ENCODE assay signal across 8 cellular contexts in the genomic region with DNA sequence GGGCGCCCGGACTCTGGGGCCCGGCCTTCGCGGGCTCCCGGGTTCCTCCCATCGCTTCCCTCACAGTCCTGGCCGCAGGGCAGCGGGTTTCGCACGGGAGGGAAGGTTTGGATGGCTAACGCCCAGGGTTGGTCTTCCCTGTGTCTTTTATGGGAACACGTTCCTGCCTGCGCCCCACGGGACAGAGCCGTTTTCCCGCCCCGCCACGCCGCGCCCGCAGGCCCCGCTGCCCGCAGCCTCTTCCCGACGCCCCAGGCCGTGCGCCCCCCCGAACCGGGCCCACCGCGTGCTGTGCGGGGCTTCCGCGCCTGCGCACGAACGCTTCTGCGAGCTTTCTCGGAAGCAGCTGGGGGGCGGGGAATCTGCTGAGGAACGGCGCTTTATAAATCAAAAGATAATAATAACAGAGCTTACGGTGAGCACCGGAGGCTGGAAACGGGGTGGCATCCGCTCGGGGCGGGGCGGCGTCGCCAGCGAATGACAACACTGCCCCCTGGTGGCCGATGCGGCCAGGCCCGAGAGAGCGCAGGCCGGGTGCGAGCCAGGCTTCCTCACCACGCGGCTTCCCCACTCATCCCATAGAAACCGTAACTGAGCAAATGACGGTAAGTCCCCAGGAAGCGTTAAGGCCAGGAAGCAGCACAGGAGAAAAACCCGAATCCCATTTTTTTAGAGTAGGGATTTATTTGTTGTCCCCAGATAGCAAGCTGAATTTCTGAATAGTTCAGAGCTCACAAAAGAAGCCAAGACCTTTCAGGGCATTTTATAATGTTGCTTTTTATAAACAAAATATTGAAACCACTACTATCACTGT.
A peak's percentile ranks its signal among the peaks of the same experiment; 100 is the strongest.
DNase-seq lines count a peak whose midpoint lies in the region; ATAC-seq and TF ChIP-seq lines count a peak whose summit lies in the region.

No MANE protein-coding gene starts in this region.

- peak; percentile 98 for TF ChIP-seq CTCF in RWPE2 (IDR thresholded peaks at IDR 0.05; ENCODE audit: poor library complexity, severe bottlenecking)
- TF ChIP-seq CTCF in foreskin keratinocyte (conservative IDR thresholded peaks at IDR 0.05) = peak; percentile 100
- peak; percentile 100 for TF ChIP-seq CTCF in neural crest cell (conservative IDR thresholded peaks at IDR 0.05)

- no peaks in the 10 kb centered on the region for H3K36me3 ChIP-seq in CD4-positive, alpha-beta memory T cell (ENCODE audit: insufficient read depth, low read length)
- H3K36me3 ChIP-seq in RWPE2 (ENCODE audit: low read depth) = no peaks in the 10 kb centered on the region

- DNase-seq in CD4-positive, alpha-beta memory T cell = peak; percentile 65 to 77 (median 75)
- DNase-seq in Kasumi-1 (lab: John Stamatoyannopoulos, UW) (peak; percentile 85 to 87), RWPE2 (ENCODE audit: low spot score) (peak; percentile 75), activated gamma-delta T cell (lab: John Stamatoyannopoulos, UW) (peak; percentile 38), foreskin keratinocyte (peak; percentile 44 to 74), neural crest cell (ENCODE audit: low read depth, low spot score) (peak; percentile 91)

- no peak overlapping the region for H3K27ac ChIP-seq in CD4-positive, alpha-beta memory T cell (ENCODE audit: low read depth, low read length)
- H3K27ac ChIP-seq in RWPE2 (ENCODE audit: poor library complexity, severe bottlenecking) (no peak overlapping the region), foreskin keratinocyte (peak overlapping the region; percentile 77)

- no peaks in the 10 kb centered on the region for H3K36me3 Mint-ChIP-seq in CD4-positive, alpha-beta memory T cell
- H3K36me3 Mint-ChIP-seq in neural crest cell (ENCODE audit: low read depth) = no peaks in the 10 kb centered on the region
- H3K36me3 Mint-ChIP-seq in stimulated activated naive CD8-positive, alpha-beta T cell treated with anti-CD3 and anti-CD28 coated beads, Interleukin-15, Interleukin-2, amounts not matched to agents 100 ng/mL and 50 ng/mL, for 24 hours (ENCODE audit: low read depth) = no peaks in the 10 kb centered on the region

- peak overlapping the region; percentile 43 to 85 (median 67) for H3K4me3 Mint-ChIP-seq in CD4-positive, alpha-beta memory T cell
- peak overlapping the region; percentile 77 for H3K4me3 Mint-ChIP-seq in neural crest cell
- H3K4me3 Mint-ChIP-seq in stimulated activated naive CD8-positive, alpha-beta T cell treated with anti-CD3 and anti-CD28 coated beads, Interleukin-15, Interleukin-2, amounts not matched to agents 100 ng/mL and 50 ng/mL, for 24 hours = peak overlapping the region; percentile 62

- H3K4me3 ChIP-seq in CD4-positive, alpha-beta memory T cell (ENCODE audit: low read length in 2 of 2) = peak overlapping the region in 1 of 2 donors; percentile 49
- H3K4me3 ChIP-seq in RWPE2 (ENCODE audit: severe bottlenecking) = peak overlapping the region; percentile 31

- peaks cover 0 to 6% (median 4%) of the 10 kb centered on the region in 4 donors for H3K4me1 Mint-ChIP-seq in CD4-positive, alpha-beta memory T cell
- H3K4me1 Mint-ChIP-seq in neural crest cell = no peaks in the 10 kb centered on the region
- H3K4me1 Mint-ChIP-seq in stimulated activated naive CD8-positive, alpha-beta T cell treated with anti-CD3 and anti-CD28 coated beads, Interleukin-15, Interleukin-2, amounts not matched to agents 100 ng/mL and 50 ng/mL, for 24 hours (ENCODE audit: low read depth) = peaks cover 12% of the 10 kb centered on the region

- no peaks in the 10 kb centered on the region for H3K9me3 ChIP-seq in CD4-positive, alpha-beta memory T cell (ENCODE audit: control insufficient read depth in 1 of 2, low read length in 2 of 2)
- no peaks in the 10 kb centered on the region for H3K9me3 ChIP-seq in RWPE2 (ENCODE audit: severe bottlenecking)

- CTCF ChIA-PET in CD4-positive, alpha-beta memory T cell (lab: Charles Lee; ENCODE audit: partially characterized antibody) = interaction anchor here (0.6 to 7.1 kb wide), 50 partner anchors 9 to 1299 kb away, joined by 3 to 216 read pairs (median 4); no protein-coding TSS in a partner anchor

- intact Hi-C loops in CD4-positive, alpha-beta memory T cell (cut with micrococcal nuclease) = loop anchor here (1.0 to 5.0 kb wide), 5 partner anchors 187 to 1038 kb away; no protein-coding TSS in a partner anchor

- H3K27me3 ChIP-seq in CD4-positive, alpha-beta memory T cell (ENCODE audit: insufficient read depth, low read length) = no peaks in the 10 kb centered on the region
- H3K27me3 ChIP-seq in RWPE2 (ENCODE audit: insufficient read depth, poor library complexity, severe bottlenecking) = no peaks in the 10 kb centered on the region
- H3K27me3 ChIP-seq in foreskin keratinocyte = no peaks in the 10 kb centered on the region

- POLR2A ChIA-PET in CD4-positive, alpha-beta memory T cell (lab: Charles Lee; ENCODE audit: partially characterized antibody) = interaction anchor here (0.6 to 2.4 kb wide), 4 partner anchors 1028 to 1042 kb away, joined by 3 to 7 read pairs (median 3); no protein-coding TSS in a partner anchor

- H3K4me1 ChIP-seq in CD4-positive, alpha-beta memory T cell (ENCODE audit: insufficient read depth, low read length) = no peaks in the 10 kb centered on the region
- H3K4me1 ChIP-seq in RWPE2 (ENCODE audit: insufficient read depth, poor library complexity, severe bottlenecking) (peaks cover 22% of the 10 kb centered on the region), foreskin keratinocyte (peaks cover 8% of the 10 kb centered on the region)

- H3K27ac Mint-ChIP-seq in CD4-positive, alpha-beta memory T cell = peak overlapping the region in 1 of 7 donors; percentile 30
- no peak overlapping the region for H3K27ac Mint-ChIP-seq in neural crest cell (ENCODE audit: unreplicated experiment)
- H3K27ac Mint-ChIP-seq in stimulated activated naive CD8-positive, alpha-beta T cell treated with anti-CD3 and anti-CD28 coated beads, Interleukin-15, Interleukin-2, amounts not matched to agents 100 ng/mL and 50 ng/mL, for 24 hours = no peak overlapping the region

- H3K27me3 Mint-ChIP-seq in CD4-positive, alpha-beta memory T cell = peaks cover 11 to 21% of the 10 kb centered on the region in 2 donors
- peaks cover 4% of the 10 kb centered on the region for H3K27me3 Mint-ChIP-seq in neural crest cell (ENCODE audit: low read depth)
- no peaks in the 10 kb centered on the region for H3K27me3 Mint-ChIP-seq in stimulated activated naive CD8-positive, alpha-beta T cell treated with anti-CD3 and anti-CD28 coated beads, Interleukin-15, Interleukin-2, amounts not matched to agents 100 ng/mL and 50 ng/mL, for 24 hours

- peak; percentile 65 for ATAC-seq in GM21447 (IDR thresholded peaks at IDR 0.05; ENCODE audit: unreplicated experiment)
- peak; percentile 81 for ATAC-seq in RWPE2 (ENCODE audit: low read depth)
- peak; percentile 89 for ATAC-seq in foreskin keratinocyte

- H3K9me3 Mint-ChIP-seq in CD4-positive, alpha-beta memory T cell = no peaks in the 10 kb centered on the region
- H3K9me3 Mint-ChIP-seq in neural crest cell = no peaks in the 10 kb centered on the region
- H3K9me3 Mint-ChIP-seq in stimulated activated naive CD8-positive, alpha-beta T cell treated with anti-CD3 and anti-CD28 coated beads, Interleukin-15, Interleukin-2, amounts not matched to agents 100 ng/mL and 50 ng/mL, for 24 hours = no peaks in the 10 kb centered on the region

Comparison
In these comparisons a context has a peak if more than half of its experiments do, and no peak if none do; other contexts are left out.
1. DNase-seq: peak in every context shown above with its lines; median percentile 91 in neural crest cell; 86 in Kasumi-1; 75 in CD4-positive, alpha-beta memory T cell; 75 in RWPE2; 59 in foreskin keratinocyte; 38 in activated gamma-delta T cell.